In genomic region chr11:117061256-117061655, GRCh38 we compare ENCODE assay signal across 22 cellular contexts.
"Had no signal": no experiment of that assay in that cellular context is flagged by ENCODE, and none has a peak within 500 bp of the region (broad histone marks: within the 10 kb centered on the region; RNA-seq: fewer than 3 reads in every experiment).

No MANE protein-coding gene starts in this region.

- H3K27me3 Mint-ChIP-seq: activated naive CD4-positive, alpha-beta T cell treated with anti-CD3 and anti-CD28 coated beads, Interleukin-2, amount 50 U/mL, for 24 hours; activated naive CD8-positive, alpha-beta T cell treated with anti-CD3 and anti-CD28 coated beads, Interleukin-2, amount 50 U/mL, for 24 hours; progenitor cell of endocrine pancreas; stimulated activated naive CD8-positive, alpha-beta T cell treated with anti-CD3 and anti-CD28 coated beads, Interleukin-15, Interleukin-2, amounts not matched to agents 100 ng/mL and 50 ng/mL, for 24 hours had no signal

- H3K4me3 Mint-ChIP-seq: activated naive CD4-positive, alpha-beta T cell treated with anti-CD3 and anti-CD28 coated beads, Interleukin-2, amount 50 U/mL, for 24 hours; activated naive CD8-positive, alpha-beta T cell treated with anti-CD3 and anti-CD28 coated beads, Interleukin-2, amount 50 U/mL, for 24 hours; stimulated activated naive CD8-positive, alpha-beta T cell treated with anti-CD3 and anti-CD28 coated beads, Interleukin-15, Interleukin-2, amounts not matched to agents 100 ng/mL and 50 ng/mL, for 24 hours; WTC11 had no signal

- DNase-seq: activated CD4-positive, alpha-beta T cell treated with anti-CD3 and anti-CD28 coated beads, Interleukin-2, amount 50 U/mL, for 4 hours; activated naive CD8-positive, alpha-beta T cell treated with anti-CD3 and anti-CD28 coated beads, Interleukin-2, amount 50 U/mL, for 24 hours; amygdala; caudate nucleus; dermis blood vessel endothelial cell; effector CD8-positive, alpha-beta T cell; kidney glomerular epithelial cell; left ventricle myocardium superior; mammary epithelial cell; ovary; right lobe of liver; stimulated activated CD4-positive, alpha-beta T cell treated with anti-CD3 and anti-CD28 coated beads, Interleukin-12 subunit alpha, Interleukin-12 subunit beta, amount 100 ng/mL, for 4 hours; stimulated activated CD4-positive, alpha-beta T cell treated with anti-CD3 and anti-CD28 coated beads, Interleukin-4, amount 100 ng/mL, for 1 hour; T-helper 2 cell; upper lobe of left lung had no signal

- H3K27ac Mint-ChIP-seq: activated naive CD4-positive, alpha-beta T cell treated with anti-CD3 and anti-CD28 coated beads, Interleukin-2, amount 50 U/mL, for 24 hours; activated naive CD8-positive, alpha-beta T cell treated with anti-CD3 and anti-CD28 coated beads, Interleukin-2, amount 50 U/mL, for 24 hours; activated T-helper 2 cell treated with anti-CD3 and anti-CD28 coated beads, Interferon-gamma antibody, Interleukin-2, Interleukin-4, amounts not matched to agents 10 μg/mL and 5 μg/mL and 100 μg/mL, durations not matched to agents 14 hours and 24 hours and 36 hours; progenitor cell of endocrine pancreas had no signal

- H3K9me3 Mint-ChIP-seq: activated naive CD4-positive, alpha-beta T cell treated with anti-CD3 and anti-CD28 coated beads, Interleukin-2, amount 50 U/mL, for 24 hours; activated naive CD8-positive, alpha-beta T cell treated with anti-CD3 and anti-CD28 coated beads, Interleukin-2, amount 50 U/mL, for 24 hours; activated T-helper 2 cell treated with anti-CD3 and anti-CD28 coated beads, Interferon-gamma antibody, Interleukin-2, Interleukin-4, amounts not matched to agents 10 μg/mL and 5 μg/mL and 100 μg/mL, durations not matched to agents 14 hours and 24 hours and 36 hours; stimulated activated naive CD8-positive, alpha-beta T cell treated with anti-CD3 and anti-CD28 coated beads, Interleukin-15, Interleukin-2, amounts not matched to agents 100 ng/mL and 50 ng/mL, for 24 hours; WTC11 had no signal

- H3K36me3 ChIP-seq: ovary, right lobe of liver, upper lobe of left lung had no signal

- H3K27ac ChIP-seq: epithelial cell of prostate, ovary, right lobe of liver, skin epidermis, upper lobe of left lung had no signal

- ATAC-seq: activated naive CD8-positive, alpha-beta T cell treated with anti-CD3 and anti-CD28 coated beads, Interleukin-2, amount 50 U/mL, for 24 hours; left ventricle myocardium superior; WTC11 had no signal

- H3K4me3 ChIP-seq: ovary, right lobe of liver, skin epidermis, upper lobe of left lung had no signal

- H3K9me3 ChIP-seq: ovary, right lobe of liver, upper lobe of left lung had no signal

- H3K27me3 ChIP-seq: ovary, right lobe of liver, upper lobe of left lung had no signal
